ENCODE assay signal across 8 cellular contexts in genomic region chr12:50025187-50026059, GRCh38. TPM values are rescaled to one million over a fixed set of nuclear protein-coding genes. Genes with fewer than 3 reads are reported as not detected.
DNase-seq lines count a peak whose midpoint lies in the region; ATAC-seq and TF ChIP-seq lines count a peak whose summit lies in the region.

A gene with protein sequence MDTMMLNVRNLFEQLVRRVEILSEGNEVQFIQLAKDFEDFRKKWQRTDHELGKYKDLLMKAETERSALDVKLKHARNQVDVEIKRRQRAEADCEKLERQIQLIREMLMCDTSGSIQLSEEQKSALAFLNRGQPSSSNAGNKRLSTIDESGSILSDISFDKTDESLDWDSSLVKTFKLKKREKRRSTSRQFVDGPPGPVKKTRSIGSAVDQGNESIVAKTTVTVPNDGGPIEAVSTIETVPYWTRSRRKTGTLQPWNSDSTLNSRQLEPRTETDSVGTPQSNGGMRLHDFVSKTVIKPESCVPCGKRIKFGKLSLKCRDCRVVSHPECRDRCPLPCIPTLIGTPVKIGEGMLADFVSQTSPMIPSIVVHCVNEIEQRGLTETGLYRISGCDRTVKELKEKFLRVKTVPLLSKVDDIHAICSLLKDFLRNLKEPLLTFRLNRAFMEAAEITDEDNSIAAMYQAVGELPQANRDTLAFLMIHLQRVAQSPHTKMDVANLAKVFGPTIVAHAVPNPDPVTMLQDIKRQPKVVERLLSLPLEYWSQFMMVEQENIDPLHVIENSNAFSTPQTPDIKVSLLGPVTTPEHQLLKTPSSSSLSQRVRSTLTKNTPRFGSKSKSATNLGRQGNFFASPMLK (minus strand): TSS chr12:50025494. CDS start chr12:50016715, 8,779 bp downstream.

- peaks cover 2% of the 10 kb centered on the region for H3K27me3 Mint-ChIP-seq in activated CD4-positive, alpha-beta memory T cell treated with anti-CD3 and anti-CD28 coated beads for 36 hours

- H3K4me3 ChIP-seq in duodenal mucosa (ENCODE audit: low read depth in 1 of 2, low read length in 2 of 2) (peak within 1 kb of the TSS; percentile 74 to 96), right lobe of liver (peak within 1 kb of the TSS; percentile 55 to 79 (median 68))

- no peak for TF ChIP-seq POLR2A in right lobe of liver (IDR thresholded peaks at IDR 0.05)

- H3K36me3 Mint-ChIP-seq in activated CD4-positive, alpha-beta memory T cell treated with anti-CD3 and anti-CD28 coated beads for 36 hours = peaks cover 17% of the 10 kb centered on the region

- peak within 1 kb of the TSS; percentile 91 for H3K27ac Mint-ChIP-seq in activated CD4-positive, alpha-beta memory T cell treated with anti-CD3 and anti-CD28 coated beads for 36 hours

- peak; percentile 100 for DNase-seq in CD1c-positive myeloid dendritic cell (ENCODE audit: extremely low spot score)
- DNase-seq in NCI-H82 treated with DMSO at 0.1 percent for 48 hours (lab: John Stamatoyannopoulos, UW; ENCODE audit: unreplicated experiment) = peak; percentile 97
- peak; percentile 98 for DNase-seq in activated CD4-positive, alpha-beta memory T cell treated with anti-CD3 and anti-CD28 coated beads for 36 hours
- DNase-seq in right lobe of liver = peak; percentile 94 to 96 (median 96)
- peak; percentile 84 to 96 for DNase-seq in stimulated activated CD4-positive, alpha-beta T cell treated with anti-CD3 and anti-CD28 coated beads, Interleukin-4, amount 100 ng/mL, for 4 hours

- peak within 1 kb of the TSS; percentile 94 for H3K4me3 Mint-ChIP-seq in activated CD4-positive, alpha-beta memory T cell treated with anti-CD3 and anti-CD28 coated beads for 36 hours

- H3K4me1 ChIP-seq in duodenal mucosa (ENCODE audit: control insufficient read depth in 1 of 2, insufficient read depth in 2 of 2, low read length in 2 of 2) (peaks cover 6 to 9% of the 10 kb centered on the region in 2 donors), right lobe of liver (peaks cover 0 to 6% (median 0%) of the 10 kb centered on the region in 4 donors)

- ATAC-seq in GM19438 (IDR thresholded peaks at IDR 0.05; ENCODE audit: low read depth, unreplicated experiment) (peak; percentile 97), HG03575 (IDR thresholded peaks at IDR 0.05; ENCODE audit: extremely low read depth, insufficient number of reproducible peaks, low FRiP score, unreplicated experiment) (peak; percentile 85), right lobe of liver (peak; percentile 98 to 99 (median 99))

- CTCF ChIA-PET in activated CD4-positive, alpha-beta memory T cell treated with anti-CD3 and anti-CD28 coated beads for 36 hours (lab: Charles Lee) = interaction anchor here (0.9 to 2.8 kb wide), 10 partner anchors 12 to 158 kb away, joined by 3 to 17 read pairs (median 6); partner anchors contain the start of genes COX14 and SMARCD1

- H3K27ac ChIP-seq in duodenal mucosa (ENCODE audit: low read depth, low read length) (no peak within 1 kb of the TSS), right lobe of liver (peak within 1 kb of the TSS in 2 of 3 donors; percentile 25 to 39)

- peak within 1 kb of the TSS; percentile 69 to 85 for H3K9ac ChIP-seq in duodenal mucosa (ENCODE audit: low read depth in 1 of 2, low read length in 2 of 2)

- POLR2A ChIA-PET in activated CD4-positive, alpha-beta memory T cell treated with anti-CD3 and anti-CD28 coated beads for 36 hours (lab: Charles Lee) = interaction anchor here (0.6 to 1.3 kb wide), 7 partner anchors 12 to 142 kb away, joined by 3 to 6 read pairs (median 3); partner anchors contain the start of genes COX14 and SMARCD1

- no peaks in the 10 kb centered on the region for H3K9me3 ChIP-seq in duodenal mucosa (ENCODE audit: control insufficient read depth in 1 of 2, low read length in 2 of 2)
- no peaks in the 10 kb centered on the region for H3K9me3 ChIP-seq in right lobe of liver

- H3K9me3 Mint-ChIP-seq in activated CD4-positive, alpha-beta memory T cell treated with anti-CD3 and anti-CD28 coated beads for 36 hours = no peaks in the 10 kb centered on the region

- no peak for TF ChIP-seq CTCF in right lobe of liver (IDR thresholded peaks at IDR 0.05)

- intact Hi-C loops in activated CD4-positive, alpha-beta memory T cell treated with anti-CD3 and anti-CD28 coated beads for 36 hours (cut with micrococcal nuclease) = no loop called here
- intact Hi-C loops in right lobe of liver (cut with DNase I) = no loop called here

- WGBS in right lobe of liver (ENCODE audit: insufficient coverage, low coverage, low lambda C conversion rate, missing lambda C conversion rate) = 6% methylated on average over 28 of the region's 47 CpGs

- peaks cover 14% of the 10 kb centered on the region for H3K4me1 Mint-ChIP-seq in activated CD4-positive, alpha-beta memory T cell treated with anti-CD3 and anti-CD28 coated beads for 36 hours (ENCODE audit: low read depth)

- H3K36me3 ChIP-seq in duodenal mucosa (ENCODE audit: control insufficient read depth in 1 of 2, insufficient read depth in 2 of 2, low read length in 2 of 2) (no peaks in the 10 kb centered on the region), right lobe of liver (no peaks in the 10 kb centered on the region)

- H3K27me3 ChIP-seq in duodenal mucosa (ENCODE audit: control insufficient read depth in 1 of 2, insufficient read depth in 2 of 2, low read length in 2 of 2) (no peaks in the 10 kb centered on the region), right lobe of liver (no peaks in the 10 kb centered on the region)

RNA-seq across cellular contexts. Expression of the gene that starts here (rescaled TPM):
- total RNA-seq in activated CD4-positive, alpha-beta memory T cell treated with anti-CD3 and anti-CD28 coated beads for 36 hours = 100 to 1,000 TPM; 145 to 152 TPM
- total RNA-seq in right lobe of liver = 1 to 10 TPM; 2.8 to 5.4 (median 4.2) TPM

Comparison
In these comparisons a context has a peak if more than half of its experiments do, and no peak if none do; other contexts are left out.
1. RNA of the gene that starts here (total RNA-seq): 145 to 152 TPM in activated CD4-positive, alpha-beta memory T cell treated with anti-CD3 and anti-CD28 coated beads for 36 hours; 2.8 to 5.4 TPM in right lobe of liver; every median in the first group is over 10 times any median in the second.
2. Peak in every context shown above with its lines, with median percentiles within 50 percentile points of each other: DNase-seq and ATAC-seq.